30 cellular contexts compared by ENCODE assay signal in genomic region chr14:77523109-77523508, GRCh38. TPM values are rescaled to one million over a fixed set of nuclear protein-coding genes. Genes with fewer than 3 reads are reported as not detected.
"Had no signal": no experiment of that assay in that cellular context is flagged by ENCODE, and none has a peak within 500 bp of the region (broad histone marks: within the 10 kb centered on the region; RNA-seq: fewer than 3 reads in every experiment).

No MANE protein-coding gene starts in this region.

- H2AFZ ChIP-seq: hepatocyte had no signal

- ATAC-seq: activated CD4-positive, alpha-beta T cell treated with anti-CD3 and anti-CD28 coated beads for 36 hours; left colon; naive thymus-derived CD4-positive, alpha-beta T cell; sciatic nerve; SK-N-SH treated with all-trans-retinoic acid at 6 μM for 48 hours; stimulated activated memory B cell treated with anti-CD40 and anti-IgM and Interleukin-4, amounts not matched to agents 10 μg/mL and 1 μg/mL and 100 μg/mL, for 72 hours had no signal

- H3K4me3 ChIP-seq: esophagus squamous epithelium, hepatocyte, skin epidermis, stomach, thyroid gland, upper lobe of left lung, vagina had no signal

- H3K9me3 Mint-ChIP-seq: activated naive CD4-positive, alpha-beta T cell treated with anti-CD3 and anti-CD28 coated beads for 36 hours; activated T-helper 1 cell treated with anti-CD3 and anti-CD28 coated beads, Interleukin-12 subunit alpha, Interleukin-12 subunit beta, Interleukin-2, Interleukin-4 antibody, amounts not matched to agents 30 ng/mL and 10 ng/mL and 1 ng/mL, durations not matched to agents 14 hours and 24 hours and 36 hours; mesothelial cell of epicardium; naive thymus-derived CD4-positive, alpha-beta T cell; stimulated activated memory B cell treated with anti-CD40 and anti-IgM and Interleukin-4, amounts not matched to agents 10 μg/mL and 1 μg/mL and 100 μg/mL, for 72 hours had no signal

- H3K27me3 Mint-ChIP-seq: activated CD4-positive, alpha-beta T cell treated with anti-CD3 and anti-CD28 coated beads for 36 hours; naive thymus-derived CD4-positive, alpha-beta T cell; stimulated activated memory B cell treated with anti-CD40 and anti-IgM and Interleukin-4, amounts not matched to agents 10 μg/mL and 1 μg/mL and 100 μg/mL, for 72 hours had no signal

- H3K4me1 ChIP-seq: esophagus squamous epithelium, thyroid gland, upper lobe of left lung, vagina had no signal

- H3K27ac Mint-ChIP-seq: activated CD4-positive, alpha-beta T cell treated with anti-CD3 and anti-CD28 coated beads for 36 hours; activated naive CD4-positive, alpha-beta T cell treated with anti-CD3 and anti-CD28 coated beads for 36 hours; activated T-helper 1 cell treated with anti-CD3 and anti-CD28 coated beads, Interleukin-12 subunit alpha, Interleukin-12 subunit beta, Interleukin-2, Interleukin-4 antibody, amounts not matched to agents 30 ng/mL and 10 ng/mL and 1 ng/mL, durations not matched to agents 14 hours and 24 hours and 36 hours; mesothelial cell of epicardium; stimulated activated memory B cell treated with anti-CD40 and anti-IgM and Interleukin-4, amounts not matched to agents 10 μg/mL and 1 μg/mL and 100 μg/mL, for 72 hours had no signal

- H3K4me1 Mint-ChIP-seq: activated CD4-positive, alpha-beta T cell treated with anti-CD3 and anti-CD28 coated beads for 36 hours; stimulated activated memory B cell treated with anti-CD40 and anti-IgM and Interleukin-4, amounts not matched to agents 10 μg/mL and 1 μg/mL and 100 μg/mL, for 72 hours had no signal

- H3K27me3 ChIP-seq: brain microvascular endothelial cell, esophagus squamous epithelium, hepatocyte, neutrophil, stomach, thyroid gland, upper lobe of left lung, vagina had no signal

- DNase-seq: activated CD4-positive, alpha-beta T cell treated with anti-CD3 and anti-CD28 coated beads for 36 hours; activated CD4-positive, alpha-beta T cell treated with anti-CD3 and anti-CD28 coated beads, Interleukin-2, amount 50 U/mL, for 4 hours; activated CD4-positive, CD25-positive, alpha-beta regulatory T cell; activated effector memory CD4-positive, alpha-beta T cell treated with anti-CD3 and anti-CD28 coated beads, Interleukin-2, amount 50 U/mL, for 16 hours; activated naive CD4-positive, alpha-beta T cell treated with anti-CD3 and anti-CD28 coated beads for 36 hours; activated T-cell treated with anti-CD3 and anti-CD28 coated beads for 4 hours; amniotic stem cell; brain microvascular endothelial cell; esophagus squamous epithelium; foreskin melanocyte; left colon; mammary epithelial cell; naive thymus-derived CD4-positive, alpha-beta T cell; stimulated activated CD4-positive, alpha-beta T cell treated with anti-CD3 and anti-CD28 coated beads, Interleukin-4, amount 100 ng/mL, for 24 hours; stomach; thyroid gland; upper lobe of left lung had no signal

- H3K4me3 Mint-ChIP-seq: activated CD4-positive, alpha-beta T cell treated with anti-CD3 and anti-CD28 coated beads for 36 hours; activated naive CD4-positive, alpha-beta T cell treated with anti-CD3 and anti-CD28 coated beads for 36 hours; activated T-helper 1 cell treated with anti-CD3 and anti-CD28 coated beads, Interleukin-12 subunit alpha, Interleukin-12 subunit beta, Interleukin-2, Interleukin-4 antibody, amounts not matched to agents 30 ng/mL and 10 ng/mL and 1 ng/mL, durations not matched to agents 14 hours and 24 hours and 36 hours; mesothelial cell of epicardium; naive thymus-derived CD4-positive, alpha-beta T cell; stimulated activated memory B cell treated with anti-CD40 and anti-IgM and Interleukin-4, amounts not matched to agents 10 μg/mL and 1 μg/mL and 100 μg/mL, for 72 hours had no signal

- H3K9me3 ChIP-seq: esophagus squamous epithelium, neutrophil, stomach, thyroid gland, upper lobe of left lung, vagina had no signal

- H3K27ac ChIP-seq: brain microvascular endothelial cell, epithelial cell of prostate, esophagus squamous epithelium, hepatocyte, neutrophil, skin epidermis, stomach, thyroid gland, upper lobe of left lung, vagina had no signal

- H3K79me2 ChIP-seq: hepatocyte had no signal

- H3K4me2 ChIP-seq: hepatocyte had no signal

RNA-seq across cellular contexts. Expression of gene ISM2, which starts 24.5 kb away (rescaled TPM):
- total RNA-seq: activated naive CD4-positive, alpha-beta T cell treated with anti-CD3 and anti-CD28 coated beads for 36 hours; cardiac septum; liver; naive thymus-derived CD4-positive, alpha-beta T cell; osteocyte; thyroid gland; upper lobe of left lung had no signal
- polyA plus RNA-seq: liver; naive thymus-derived CD4-positive, alpha-beta T cell had no signal
